ENCODE assay signal across 8 cellular contexts in the genomic region with DNA sequence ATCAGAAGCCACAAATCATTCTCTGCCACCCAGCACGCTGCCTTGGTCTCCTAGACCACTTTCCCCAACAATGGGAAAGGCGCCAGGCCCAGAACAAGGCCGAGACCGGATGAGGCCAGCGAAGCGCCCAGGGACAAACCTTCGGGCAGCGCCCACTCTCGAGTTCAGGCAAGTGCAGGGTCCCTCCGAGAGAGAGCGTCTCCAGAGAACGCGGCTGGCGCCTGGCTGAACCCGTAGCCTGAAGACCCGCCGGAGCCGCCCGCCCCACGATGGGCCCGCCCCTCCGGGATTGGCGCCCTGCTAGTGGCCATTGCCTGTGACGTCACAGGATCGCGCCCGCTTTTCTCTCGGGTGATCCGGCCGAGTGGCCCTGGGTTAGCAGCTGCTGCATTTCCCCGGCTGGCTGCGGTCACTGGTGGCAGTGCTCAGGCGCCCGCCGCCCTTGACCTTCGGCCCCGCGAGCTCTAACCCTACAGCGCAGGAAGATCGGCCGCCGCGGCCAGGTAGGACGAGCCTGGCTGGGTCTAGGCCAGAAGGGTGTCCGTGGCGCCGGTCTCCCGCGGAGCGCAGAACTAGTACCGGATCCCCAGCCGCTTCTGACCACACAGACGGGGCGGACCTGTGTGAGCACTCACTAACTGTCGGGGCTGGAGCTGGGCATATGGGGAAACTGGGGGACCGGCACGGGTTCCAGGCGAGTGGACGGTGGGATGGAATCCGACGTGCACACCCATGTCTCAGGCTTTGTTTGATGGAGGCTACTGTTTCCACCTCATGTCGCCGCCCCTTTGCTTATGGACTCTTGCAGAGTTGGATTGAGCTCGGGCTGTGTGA. TPM values are rescaled to one million over a fixed set of nuclear protein-coding genes. Genes with fewer than 3 reads are reported as not detected.
DNase-seq lines count a peak whose midpoint lies in the region; ATAC-seq and TF ChIP-seq lines count a peak whose summit lies in the region.

A gene with protein sequence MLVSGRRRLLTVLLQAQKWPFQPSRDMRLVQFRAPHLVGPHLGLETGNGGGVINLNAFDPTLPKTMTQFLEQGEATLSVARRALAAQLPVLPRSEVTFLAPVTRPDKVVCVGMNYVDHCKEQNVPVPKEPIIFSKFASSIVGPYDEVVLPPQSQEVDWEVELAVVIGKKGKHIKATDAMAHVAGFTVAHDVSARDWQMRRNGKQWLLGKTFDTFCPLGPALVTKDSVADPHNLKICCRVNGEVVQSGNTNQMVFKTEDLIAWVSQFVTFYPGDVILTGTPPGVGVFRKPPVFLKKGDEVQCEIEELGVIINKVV (plus strand): TSS at position 339 of the 834 bp plus-strand sequence. CDS start 2,851 bp downstream, outside the sequence.

- H3K4me1 Mint-ChIP-seq in Caco-2 (ENCODE audit: low read depth, unreplicated experiment), result peaks cover 7% of the 10 kb centered on the region
- H3K4me1 Mint-ChIP-seq in effector memory CD8-positive, alpha-beta T cell (ENCODE audit: low read depth in 2 of 2), result peaks cover 23 to 25% of the 10 kb centered on the region in 2 donors
- H3K4me1 Mint-ChIP-seq in memory B cell, result peaks cover 12% of the 10 kb centered on the region

- H3K4me1 ChIP-seq in Caco-2, result peaks cover 7% of the 10 kb centered on the region; the same call in 1 of the 2 replicates

- H3K27ac Mint-ChIP-seq in Caco-2 (ENCODE audit: unreplicated experiment) (peak within 1 kb of the TSS; percentile 98), memory B cell (peak within 1 kb of the TSS; percentile 90)
- H3K27ac Mint-ChIP-seq in effector memory CD8-positive, alpha-beta T cell, result peak within 1 kb of the TSS; percentile 94 to 99

- intact Hi-C loops in Caco-2 (cut with micrococcal nuclease; ENCODE audit: unreplicated experiment), result loop anchor here (1.0 kb wide), 1 partner anchor 57 kb away; no protein-coding TSS in a partner anchor

- H3K4me3 ChIP-seq in Caco-2 (ENCODE audit: low read depth, low read length), result peak within 1 kb of the TSS; percentile 89

- no peak for TF ChIP-seq CTCF in Caco-2 (IDR thresholded peaks at IDR 0.05; ENCODE audit: insufficient read depth in 1 of 2, low read depth in 1 of 2, low read length in 1 of 2, severe bottlenecking in 1 of 2, unreplicated experiment in 1 of 2)

- POLR2A ChIA-PET in Caco-2 (lab: Charles Lee), result no interaction called here

- H3K27me3 ChIP-seq in Caco-2 (replicated peaks; ENCODE audit: control insufficient read depth, insufficient read depth, low read length), result no peaks in the 10 kb centered on the region

- no peaks in the 10 kb centered on the region for H3K27me3 Mint-ChIP-seq in Caco-2 (ENCODE audit: insufficient read depth, unreplicated experiment)
- H3K27me3 Mint-ChIP-seq in effector memory CD8-positive, alpha-beta T cell, result no peaks in the 10 kb centered on the region
- H3K27me3 Mint-ChIP-seq in memory B cell, result no peaks in the 10 kb centered on the region

- no TSS peak for BruUV-seq in Caco-2 (replicated peaks; lab: Mats Ljungman, UMichigan)

- no peaks in the 10 kb centered on the region for H3K9me3 Mint-ChIP-seq in Caco-2 (ENCODE audit: unreplicated experiment)
- H3K9me3 Mint-ChIP-seq in effector memory CD8-positive, alpha-beta T cell, result no peaks in the 10 kb centered on the region
- H3K9me3 Mint-ChIP-seq in memory B cell, result peaks cover 1% of the 10 kb centered on the region

- H3K4me3 Mint-ChIP-seq in Caco-2 (ENCODE audit: unreplicated experiment) (peak within 1 kb of the TSS; percentile 99), memory B cell (peak within 1 kb of the TSS; percentile 96)
- peak within 1 kb of the TSS; percentile 98 to 100 for H3K4me3 Mint-ChIP-seq in effector memory CD8-positive, alpha-beta T cell

- no peaks in the 10 kb centered on the region for H3K36me3 ChIP-seq in Caco-2 (ENCODE audit: control insufficient read depth, insufficient read depth, low read length)

- H3K36me3 Mint-ChIP-seq in Caco-2 (ENCODE audit: insufficient read depth, unreplicated experiment) (peaks cover 14% of the 10 kb centered on the region), memory B cell (peaks cover 1% of the 10 kb centered on the region)
- peaks cover 12% of the 10 kb centered on the region for H3K36me3 Mint-ChIP-seq in effector memory CD8-positive, alpha-beta T cell (ENCODE audit: insufficient read depth)

- H3K9me3 ChIP-seq in Caco-2, result no peaks in the 10 kb centered on the region

- ATAC-seq in GM21390 (IDR thresholded peaks at IDR 0.05; ENCODE audit: unreplicated experiment), result peak; percentile 96
- ATAC-seq in effector memory CD8-positive, alpha-beta T cell (replicated peaks), result peak; percentile 93
- ATAC-seq in memory B cell (ENCODE audit: low read depth), result peak; percentile 96

- CTCF ChIA-PET in Caco-2 (lab: Charles Lee), result interaction anchor here (1.2 to 2.6 kb wide), 4 partner anchors 10 to 171 kb away, joined by 3 to 11 read pairs (median 6); no protein-coding TSS in a partner anchor

- peak; percentile 95 to 97 for DNase-seq in Caco-2
- DNase-seq in HUDEP-2 (lab: John Stamatoyannopoulos, UW; ENCODE audit: unreplicated experiment in 76 of 76), result peak in 75 of 76 experiments; percentile 4 to 94 (median 82)
- peak; percentile 86 for DNase-seq in NOMO-1 treated with dmso at 0.1 percent for 144 hours (lab: John Stamatoyannopoulos, UW; ENCODE audit: unreplicated experiment)
- peak; percentile 87 to 92 (median 91) for DNase-seq in activated CD8-positive, alpha-beta memory T cell treated with anti-CD3 and anti-CD28 coated beads for 48 hours (ENCODE audit: low read depth in 2 of 3, low spot score in 2 of 3)
- peak; percentile 90 for DNase-seq in effector memory CD8-positive, alpha-beta T cell
- DNase-seq in memory B cell (ENCODE audit: low spot score in 2 of 2), result peak; percentile 85 to 91
- DNase-seq in stimulated activated CD8-positive, alpha-beta memory T cell treated with anti-CD3 and anti-CD28 coated beads, Interleukin-12 subunit alpha, Interleukin-12 subunit beta, amount 100 ng/mL, for 24 hours (ENCODE audit: extremely low read depth), result peak; percentile 91

RNA-seq across cellular contexts. Expression of the gene that starts here (rescaled TPM):
- total RNA-seq in Caco-2 (2022), result 23.8 and 26.8 TPM in 2 replicates

Comparison
In these comparisons a context has a peak if more than half of its experiments do, and no peak if none do; other contexts are left out.
1. Peak in every context shown above with its lines: DNase-seq, ATAC-seq and H3K4me3 ChIP-seq.